In genomic region chr5:31350395-31350794, GRCh38 we compare ENCODE assay signal across 37 cellular contexts.
"Had no signal": no experiment of that assay in that cellular context is flagged by ENCODE, and none has a peak within 500 bp of the region (broad histone marks: within the 10 kb centered on the region; RNA-seq: fewer than 3 reads in every experiment).

No MANE protein-coding gene starts in this region.

- ATAC-seq: activated CD8-positive, alpha-beta T cell treated with anti-CD3 and anti-CD28 coated beads for 36 hours; activated T-cell treated with anti-CD3 and anti-CD28 coated beads, Interleukin-2, amount 50 U/mL, for 4 hours; activated T-cell treated with anti-CD3 and anti-CD28 coated beads, Interleukin-2, amount 50 U/mL, for 72 hours; activated T-helper 17 cell treated with anti-CD3 and anti-CD28 coated beads, Interleukin-2, amount 50 U/mL, for 72 hours had no signal

- H3K4me1 ChIP-seq: adrenal gland had no signal

- DNase-seq: activated B cell treated with CpG ODN at 0.5 μM for 24 hours; activated CD4-positive, alpha-beta memory T cell treated with anti-CD3 and anti-CD28 coated beads for 36 hours; activated CD4-positive, alpha-beta T cell treated with anti-CD3 and anti-CD28 coated beads for 4 hours; activated CD4-positive, alpha-beta T cell treated with anti-CD3 and anti-CD28 coated beads, Interleukin-2, amount 10 ng/mL, durations not matched to agents 24 days and 14 days; activated CD4-positive, alpha-beta T cell treated with anti-CD3 and anti-CD28 coated beads, Interleukin-2, amount 50 U/mL, for 1 hour; activated CD4-positive, alpha-beta T cell treated with anti-CD3 and anti-CD28 coated beads, Interleukin-2, amount 50 U/mL, for 4 hours; activated CD4-positive, CD25-positive, alpha-beta regulatory T cell treated with anti-CD3 and anti-CD28 coated beads, Interleukin-2, amount 50 U/mL, for 72 hours; activated CD8-positive, alpha-beta memory T cell treated with anti-CD3 and anti-CD28 coated beads, Interleukin-2, amount 50 U/mL, for 4 hours; activated CD8-positive, alpha-beta T cell treated with anti-CD3 and anti-CD28 coated beads for 36 hours; activated effector memory CD4-positive, alpha-beta T cell treated with anti-CD3 and anti-CD28 coated beads, Interleukin-2, amount 50 U/mL, for 16 hours; activated gamma-delta T cell treated with Interleukin-2 at 50 U/mL for 16 hours; activated naive CD4-positive, alpha-beta T cell; activated naive CD4-positive, alpha-beta T cell treated with anti-CD3 and anti-CD28 coated beads, Interleukin-2, amount 10 ng/mL, durations not matched to agents 7 days and 5 days; activated T-cell treated with anti-CD3 and anti-CD28 coated beads for 4 hours; activated T-cell treated with anti-CD3 and anti-CD28 coated beads, Interleukin-2, amount 50 U/mL, for 1 hour; activated T-cell treated with anti-CD3 and anti-CD28 coated beads, Interleukin-2, amount 50 U/mL, for 4 hours; activated T-cell treated with anti-CD3 and anti-CD28 coated beads, Interleukin-2, amount 50 U/mL, for 72 hours; adrenal gland; amniotic stem cell; aorta; caudate nucleus; cerebellar nuclear complex; T-helper 1 cell; T-helper 2 cell; T-helper 9 cell had no signal

- H3K4me1 Mint-ChIP-seq: activated B cell treated with CpG ODN at 0.5 μM for 24 hours; activated CD4-positive, alpha-beta T cell treated with anti-CD3 and anti-CD28 coated beads, Interleukin-2, amount 10 ng/mL, durations not matched to agents 24 days and 14 days; activated naive CD4-positive, alpha-beta T cell treated with anti-CD3 and anti-CD28 coated beads, Interleukin-2, amount 10 ng/mL, durations not matched to agents 7 days and 5 days; activated naive CD4-positive, alpha-beta T cell treated with anti-CD3 and anti-CD28 coated beads, Interleukin-2, amount 50 U/mL, for 24 hours; activated T-helper 17 cell treated with anti-CD3 and anti-CD28 coated beads, Interleukin-2, amount 50 U/mL, for 72 hours; brain; central memory CD8-positive, alpha-beta T cell had no signal

- FAIRE-seq: bronchial epithelial cell, TTC549 had no signal

- H3K27ac ChIP-seq: adrenal gland, cardiac muscle cell, VCaP had no signal

- H3K4me3 Mint-ChIP-seq: activated B cell treated with CpG ODN at 0.5 μM for 24 hours; activated CD4-positive, alpha-beta memory T cell treated with anti-CD3 and anti-CD28 coated beads for 36 hours; activated CD4-positive, alpha-beta T cell treated with anti-CD3 and anti-CD28 coated beads, Interleukin-2, amount 10 ng/mL, durations not matched to agents 24 days and 14 days; activated CD8-positive, alpha-beta T cell treated with anti-CD3 and anti-CD28 coated beads for 36 hours; activated naive CD4-positive, alpha-beta T cell treated with anti-CD3 and anti-CD28 coated beads, Interleukin-2, amount 10 ng/mL, durations not matched to agents 7 days and 5 days; activated naive CD4-positive, alpha-beta T cell treated with anti-CD3 and anti-CD28 coated beads, Interleukin-2, amount 50 U/mL, for 24 hours; activated naive CD8-positive, alpha-beta T cell; activated T-cell treated with anti-CD3 and anti-CD28 coated beads, Interleukin-2, amount 50 U/mL, for 4 hours; activated T-cell treated with anti-CD3 and anti-CD28 coated beads, Interleukin-2, amount 50 U/mL, for 72 hours; activated T-helper 1 cell treated with anti-CD3 and anti-CD28 coated beads, Interleukin-12 subunit alpha, Interleukin-12 subunit beta, Interleukin-2, Interleukin-4 antibody, amounts not matched to agents 30 ng/mL and 10 ng/mL and 1 ng/mL, durations not matched to agents 14 hours and 24 hours and 36 hours; activated T-helper 17 cell treated with anti-CD3 and anti-CD28 coated beads, Interleukin-2, amount 50 U/mL, for 72 hours; brain; central memory CD8-positive, alpha-beta T cell; T-helper 1 cell treated with Interleukin-12 subunit alpha and Interleukin-12 subunit beta and Interleukin-4 antibody, amounts not matched to agents 30 μg/mL and 1 μg/mL, for 36 hours; T-helper 2 cell treated with Interferon-gamma antibody and Interleukin-4, amounts not matched to agents 5 μg/mL and 100 μg/mL, for 36 hours had no signal

- H3K27ac Mint-ChIP-seq: activated B cell treated with CpG ODN at 0.5 μM for 24 hours; activated CD4-positive, alpha-beta memory T cell treated with anti-CD3 and anti-CD28 coated beads for 36 hours; activated CD4-positive, alpha-beta T cell treated with anti-CD3 and anti-CD28 coated beads, Interleukin-2, amount 10 ng/mL, durations not matched to agents 24 days and 14 days; activated CD8-positive, alpha-beta T cell treated with anti-CD3 and anti-CD28 coated beads for 36 hours; activated naive CD4-positive, alpha-beta T cell treated with anti-CD3 and anti-CD28 coated beads, Interleukin-2, amount 10 ng/mL, durations not matched to agents 7 days and 5 days; activated naive CD4-positive, alpha-beta T cell treated with anti-CD3 and anti-CD28 coated beads, Interleukin-2, amount 50 U/mL, for 24 hours; activated naive CD8-positive, alpha-beta T cell; activated T-cell treated with anti-CD3 and anti-CD28 coated beads, Interleukin-2, amount 50 U/mL, for 72 hours; activated T-helper 1 cell treated with anti-CD3 and anti-CD28 coated beads, Interleukin-12 subunit alpha, Interleukin-12 subunit beta, Interleukin-2, Interleukin-4 antibody, amounts not matched to agents 30 ng/mL and 10 ng/mL and 1 ng/mL, durations not matched to agents 14 hours and 24 hours and 36 hours; activated T-helper 17 cell treated with anti-CD3 and anti-CD28 coated beads, Interleukin-2, amount 50 U/mL, for 72 hours; brain; T-helper 1 cell treated with Interleukin-12 subunit alpha and Interleukin-12 subunit beta and Interleukin-4 antibody, amounts not matched to agents 30 μg/mL and 1 μg/mL, for 36 hours; T-helper 2 cell treated with Interferon-gamma antibody and Interleukin-4, amounts not matched to agents 5 μg/mL and 100 μg/mL, for 36 hours had no signal

- H3K36me3 ChIP-seq: adrenal gland, cardiac muscle cell had no signal

- H3K9me3 Mint-ChIP-seq: activated B cell treated with CpG ODN at 0.5 μM for 24 hours; activated CD4-positive, alpha-beta memory T cell treated with anti-CD3 and anti-CD28 coated beads for 36 hours; activated CD4-positive, alpha-beta T cell treated with anti-CD3 and anti-CD28 coated beads, Interleukin-2, amount 10 ng/mL, durations not matched to agents 24 days and 14 days; activated CD8-positive, alpha-beta T cell treated with anti-CD3 and anti-CD28 coated beads for 36 hours; activated naive CD4-positive, alpha-beta T cell treated with anti-CD3 and anti-CD28 coated beads, Interleukin-2, amount 10 ng/mL, durations not matched to agents 7 days and 5 days; activated T-cell treated with anti-CD3 and anti-CD28 coated beads, Interleukin-2, amount 50 U/mL, for 4 hours; activated T-helper 1 cell treated with anti-CD3 and anti-CD28 coated beads, Interleukin-12 subunit alpha, Interleukin-12 subunit beta, Interleukin-2, Interleukin-4 antibody, amounts not matched to agents 30 ng/mL and 10 ng/mL and 1 ng/mL, durations not matched to agents 14 hours and 24 hours and 36 hours; activated T-helper 17 cell treated with anti-CD3 and anti-CD28 coated beads, Interleukin-2, amount 50 U/mL, for 72 hours; brain; T-helper 1 cell treated with Interleukin-12 subunit alpha and Interleukin-12 subunit beta and Interleukin-4 antibody, amounts not matched to agents 30 μg/mL and 1 μg/mL, for 36 hours; T-helper 2 cell treated with Interferon-gamma antibody and Interleukin-4, amounts not matched to agents 5 μg/mL and 100 μg/mL, for 36 hours had no signal

- H3K9me3 ChIP-seq: adrenal gland had no signal

- H3K36me3 Mint-ChIP-seq: activated CD4-positive, alpha-beta memory T cell treated with anti-CD3 and anti-CD28 coated beads for 36 hours; activated naive CD4-positive, alpha-beta T cell treated with anti-CD3 and anti-CD28 coated beads, Interleukin-2, amount 10 ng/mL, durations not matched to agents 7 days and 5 days; activated naive CD4-positive, alpha-beta T cell treated with anti-CD3 and anti-CD28 coated beads, Interleukin-2, amount 50 U/mL, for 24 hours; activated naive CD8-positive, alpha-beta T cell; brain had no signal

- H3K27me3 ChIP-seq: adrenal gland, cardiac muscle cell had no signal

- H3K27me3 Mint-ChIP-seq: activated B cell treated with CpG ODN at 0.5 μM for 24 hours had no signal

- H3K4me3 ChIP-seq: adrenal gland, cardiac muscle cell had no signal
